ENCODE assay signal across 9 cellular contexts in genomic region chr4:89598602-89599001, GRCh38.
DNase-seq lines count a peak whose midpoint lies in the region; ATAC-seq lines count a peak whose summit lies in the region.
"Had no signal": no experiment of that assay in that cellular context is flagged by ENCODE, and none has a peak within 500 bp of the region (broad histone marks: within the 10 kb centered on the region; RNA-seq: fewer than 3 reads in every experiment).

No MANE protein-coding gene starts in this region.

- DNase-seq in COLO829 (ENCODE audit: low spot score) (peak; percentile 58), SKM-1 (lab: John Stamatoyannopoulos, UW; ENCODE audit: unreplicated experiment) (peak; percentile 3), iris pigment epithelial cell (ENCODE audit: low read depth) (peak; percentile 27), NOMO-1 treated with DMSO at 0.1 percent for 48 hours (lab: John Stamatoyannopoulos, UW; ENCODE audit: unreplicated experiment) (no peak), islet precursor cell (no peak), inferior parietal cortex (ENCODE audit: extremely low spot score) (no peak)
- DNase-seq: activated CD8-positive, alpha-beta memory T cell treated with anti-CD3 and anti-CD28 coated beads, Interleukin-2, amount 50 U/mL, for 4 hours had no signal

- ATAC-seq in HG02885 (IDR thresholded peaks at IDR 0.05; ENCODE audit: poor library complexity, unreplicated experiment) (peak; percentile 49), HG02870 (IDR thresholded peaks at IDR 0.05; ENCODE audit: unreplicated experiment) (no peak)

Comparison
In these comparisons a context has a peak if more than half of its experiments do, and no peak if none do; other contexts are left out.
1. DNase-seq: peak in COLO829 (single experiment), SKM-1 (single experiment) and iris pigment epithelial cell (single experiment); none in NOMO-1 treated with DMSO at 0.1 percent for 48 hours (single experiment), islet precursor cell (single experiment) and inferior parietal cortex (single experiment).